32 cellular contexts compared by ENCODE assay signal in the genomic region with DNA sequence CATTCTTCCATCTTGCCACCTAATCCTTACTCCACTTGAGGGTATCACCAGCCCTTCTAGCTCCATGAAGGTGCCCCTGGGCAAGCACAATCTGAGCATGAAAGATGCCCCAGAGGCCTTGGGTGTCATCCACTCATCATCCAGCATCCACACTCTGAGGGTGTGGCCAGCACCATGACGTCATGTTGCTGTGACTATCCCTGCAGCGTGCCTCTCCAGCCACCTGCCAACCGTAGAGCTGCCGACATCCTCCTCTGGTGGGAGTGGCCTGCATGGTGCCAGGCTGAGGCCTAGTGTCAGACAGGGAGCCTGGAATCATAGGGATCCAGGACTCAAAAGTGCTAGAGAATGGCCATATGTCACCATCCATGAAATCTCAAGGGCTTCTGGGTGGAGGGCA. TPM values are rescaled to one million over a fixed set of nuclear protein-coding genes. Genes with fewer than 3 reads are reported as not detected.
"Had no signal": no experiment of that assay in that cellular context is flagged by ENCODE, and none has a peak within 500 bp of the region (broad histone marks: within the 10 kb centered on the region; RNA-seq: fewer than 3 reads in every experiment).

No MANE protein-coding gene starts in this region.

- H3K4me3 Mint-ChIP-seq: activated B cell treated with CpG ODN at 0.5 μM for 24 hours; activated CD4-positive, alpha-beta T cell treated with anti-CD3 and anti-CD28 coated beads, Interleukin-2, amount 10 ng/mL, durations not matched to agents 24 days and 14 days; activated CD8-positive, alpha-beta memory T cell treated with anti-CD3 and anti-CD28 coated beads, Interleukin-2, amount 10 ng/mL, durations not matched to agents 7 days and 5 days; activated naive CD8-positive, alpha-beta T cell treated with anti-CD3 and anti-CD28 coated beads, Interleukin-2, amount 50 U/mL, for 24 hours; activated T-cell treated with anti-CD3 and anti-CD28 coated beads, Interleukin-2, amount 50 U/mL, for 24 hours; activated T-helper 1 cell treated with anti-CD3 and anti-CD28 coated beads, Interleukin-12 subunit alpha, Interleukin-12 subunit beta, Interleukin-2, Interleukin-4 antibody, amounts not matched to agents 30 ng/mL and 10 ng/mL and 1 ng/mL, durations not matched to agents 14 hours and 24 hours and 36 hours; T-helper 17 cell had no signal

- H3K27ac Mint-ChIP-seq: activated B cell treated with CpG ODN at 0.5 μM for 24 hours; activated CD4-positive, alpha-beta T cell treated with anti-CD3 and anti-CD28 coated beads, Interleukin-2, amount 10 ng/mL, durations not matched to agents 24 days and 14 days; activated CD8-positive, alpha-beta memory T cell treated with anti-CD3 and anti-CD28 coated beads, Interleukin-2, amount 10 ng/mL, durations not matched to agents 7 days and 5 days; activated naive CD4-positive, alpha-beta T cell treated with anti-CD3 and anti-CD28 coated beads, Interleukin-2, amount 50 U/mL, for 72 hours; activated naive CD8-positive, alpha-beta T cell treated with anti-CD3 and anti-CD28 coated beads, Interleukin-2, amount 50 U/mL, for 24 hours; activated T-cell treated with anti-CD3 and anti-CD28 coated beads, Interleukin-2, amount 50 U/mL, for 24 hours; activated T-helper 1 cell treated with anti-CD3 and anti-CD28 coated beads, Interleukin-12 subunit alpha, Interleukin-12 subunit beta, Interleukin-2, Interleukin-4 antibody, amounts not matched to agents 30 ng/mL and 10 ng/mL and 1 ng/mL, durations not matched to agents 14 hours and 24 hours and 36 hours; T-helper 17 cell had no signal

- ATAC-seq: activated CD8-positive, alpha-beta memory T cell treated with anti-CD3 and anti-CD28 coated beads, Interleukin-2, amount 10 ng/mL, durations not matched to agents 7 days and 5 days; activated naive CD8-positive, alpha-beta T cell treated with anti-CD3 and anti-CD28 coated beads, Interleukin-2, amount 50 U/mL, for 24 hours; body of pancreas; PC-3; T-helper 17 cell had no signal

- H3K9me3 ChIP-seq: ascending aorta, body of pancreas, MG63 had no signal

- H3K36me3 ChIP-seq: ascending aorta, MG63 had no signal

- FAIRE-seq: bronchial epithelial cell, RCC 7860 had no signal

- H3K9me3 Mint-ChIP-seq: activated B cell treated with CpG ODN at 0.5 μM for 24 hours; activated CD4-positive, alpha-beta T cell treated with anti-CD3 and anti-CD28 coated beads, Interleukin-2, amount 10 ng/mL, durations not matched to agents 24 days and 14 days; activated naive CD4-positive, alpha-beta T cell treated with anti-CD3 and anti-CD28 coated beads, Interleukin-2, amount 50 U/mL, for 72 hours; activated naive CD8-positive, alpha-beta T cell treated with anti-CD3 and anti-CD28 coated beads, Interleukin-2, amount 50 U/mL, for 24 hours; activated T-cell treated with anti-CD3 and anti-CD28 coated beads, Interleukin-2, amount 50 U/mL, for 24 hours; activated T-helper 1 cell treated with anti-CD3 and anti-CD28 coated beads, Interleukin-12 subunit alpha, Interleukin-12 subunit beta, Interleukin-2, Interleukin-4 antibody, amounts not matched to agents 30 ng/mL and 10 ng/mL and 1 ng/mL, durations not matched to agents 14 hours and 24 hours and 36 hours had no signal

- DNase-seq: activated B cell treated with CpG ODN at 0.5 μM for 24 hours; activated CD4-positive, alpha-beta T cell treated with anti-CD3 and anti-CD28 coated beads for 1 hour; activated CD4-positive, alpha-beta T cell treated with anti-CD3 and anti-CD28 coated beads, Interleukin-2, amount 10 ng/mL, durations not matched to agents 24 days and 14 days; activated CD4-positive, alpha-beta T cell treated with anti-CD3 and anti-CD28 coated beads, Interleukin-2, amount 50 U/mL, for 48 hours; activated CD8-positive, alpha-beta memory T cell treated with anti-CD3 and anti-CD28 coated beads, Interleukin-2, amount 10 ng/mL, durations not matched to agents 7 days and 5 days; activated effector memory CD4-positive, alpha-beta T cell treated with anti-CD3 and anti-CD28 coated beads, Interleukin-2, amount 50 U/mL, for 16 hours; activated naive CD4-positive, alpha-beta T cell treated with Interleukin-2 at 50 U/mL for 16 hours; activated naive CD8-positive, alpha-beta T cell treated with anti-CD3 and anti-CD28 coated beads, Interleukin-2, amount 50 U/mL, for 24 hours; activated T-cell treated with anti-CD3 and anti-CD28 coated beads, Interleukin-2, amount 50 U/mL, for 24 hours; amniotic stem cell; body of pancreas; central memory CD4-positive, alpha-beta T cell; MG63; MV-4-11; NCI-H1092 treated with DMSO at 0.1 percent for 48 hours; NCI-H1417 treated with DMSO at 0.1 percent for 48 hours; NCI-H1694; NCI-H2029; NCI-H2227 treated with DMSO at 0.1 percent for 48 hours; NCI-H446 treated with DMSO at 0.1 percent for 48 hours; NCI-H524 treated with DMSO at 0.1 percent for 48 hours; PC-3; SIG-M5; T-helper 17 cell; T-helper 9 cell had no signal

- H3K4me3 ChIP-seq: ascending aorta, body of pancreas, coronary artery, MG63 had no signal

- H3K4me1 ChIP-seq: ascending aorta, body of pancreas had no signal

- H3K27me3 ChIP-seq: ascending aorta, body of pancreas had no signal

- H3K4me1 Mint-ChIP-seq: activated B cell treated with CpG ODN at 0.5 μM for 24 hours; activated CD4-positive, alpha-beta T cell treated with anti-CD3 and anti-CD28 coated beads, Interleukin-2, amount 10 ng/mL, durations not matched to agents 24 days and 14 days; activated CD8-positive, alpha-beta memory T cell treated with anti-CD3 and anti-CD28 coated beads, Interleukin-2, amount 10 ng/mL, durations not matched to agents 7 days and 5 days; activated naive CD8-positive, alpha-beta T cell treated with anti-CD3 and anti-CD28 coated beads, Interleukin-2, amount 50 U/mL, for 24 hours had no signal

- H3K27ac ChIP-seq: ascending aorta, body of pancreas, coronary artery had no signal

- H3K36me3 Mint-ChIP-seq: activated CD8-positive, alpha-beta memory T cell treated with anti-CD3 and anti-CD28 coated beads, Interleukin-2, amount 10 ng/mL, durations not matched to agents 7 days and 5 days; activated naive CD4-positive, alpha-beta T cell treated with anti-CD3 and anti-CD28 coated beads, Interleukin-2, amount 50 U/mL, for 72 hours had no signal

RNA-seq across cellular contexts. Expression of a gene that starts 3.1 kb away (rescaled TPM):
- total RNA-seq: activated B cell treated with CpG ODN at 0.5 μM for 24 hours; activated CD4-positive, alpha-beta T cell treated with anti-CD3 and anti-CD28 coated beads, Interleukin-2, amount 10 ng/mL, durations not matched to agents 24 days and 14 days; activated CD8-positive, alpha-beta memory T cell treated with anti-CD3 and anti-CD28 coated beads, Interleukin-2, amount 10 ng/mL, durations not matched to agents 7 days and 5 days; activated naive CD4-positive, alpha-beta T cell treated with anti-CD3 and anti-CD28 coated beads, Interleukin-2, amount 50 U/mL, for 72 hours; activated T-helper 1 cell treated with anti-CD3 and anti-CD28 coated beads, Interleukin-12 subunit alpha, Interleukin-12 subunit beta, Interleukin-2, Interleukin-4 antibody, amounts not matched to agents 30 ng/mL and 10 ng/mL and 1 ng/mL, durations not matched to agents 14 hours and 24 hours and 36 hours; ascending aorta; body of pancreas; bronchial epithelial cell; chondrocyte; PC-3; T-helper 17 cell had no signal

RNA-seq across cellular contexts. Expression of a gene that starts 18.2 kb away (rescaled TPM):
- total RNA-seq: activated B cell treated with CpG ODN at 0.5 μM for 24 hours; activated CD4-positive, alpha-beta T cell treated with anti-CD3 and anti-CD28 coated beads, Interleukin-2, amount 10 ng/mL, durations not matched to agents 24 days and 14 days; activated CD8-positive, alpha-beta memory T cell treated with anti-CD3 and anti-CD28 coated beads, Interleukin-2, amount 10 ng/mL, durations not matched to agents 7 days and 5 days; activated naive CD4-positive, alpha-beta T cell treated with anti-CD3 and anti-CD28 coated beads, Interleukin-2, amount 50 U/mL, for 72 hours; activated T-helper 1 cell treated with anti-CD3 and anti-CD28 coated beads, Interleukin-12 subunit alpha, Interleukin-12 subunit beta, Interleukin-2, Interleukin-4 antibody, amounts not matched to agents 30 ng/mL and 10 ng/mL and 1 ng/mL, durations not matched to agents 14 hours and 24 hours and 36 hours; ascending aorta; body of pancreas; bronchial epithelial cell; chondrocyte; T-helper 17 cell had no signal

RNA-seq across cellular contexts. Expression of a gene that starts 21.6 kb away (rescaled TPM):
- total RNA-seq: activated T-helper 1 cell treated with anti-CD3 and anti-CD28 coated beads, Interleukin-12 subunit alpha, Interleukin-12 subunit beta, Interleukin-2, Interleukin-4 antibody, amounts not matched to agents 30 ng/mL and 10 ng/mL and 1 ng/mL, durations not matched to agents 14 hours and 24 hours and 36 hours; ascending aorta; body of pancreas; chondrocyte; PC-3; T-helper 17 cell had no signal

RNA-seq across cellular contexts. Expression of a gene that starts 28.0 kb away (rescaled TPM):
- total RNA-seq: ascending aorta, bronchial epithelial cell, chondrocyte, PC-3, T-helper 17 cell had no signal

RNA-seq across cellular contexts. Expression of a gene that starts 59.6 kb away (rescaled TPM):
- total RNA-seq: activated CD4-positive, alpha-beta T cell treated with anti-CD3 and anti-CD28 coated beads, Interleukin-2, amount 10 ng/mL, durations not matched to agents 24 days and 14 days; activated CD8-positive, alpha-beta memory T cell treated with anti-CD3 and anti-CD28 coated beads, Interleukin-2, amount 10 ng/mL, durations not matched to agents 7 days and 5 days; activated naive CD4-positive, alpha-beta T cell treated with anti-CD3 and anti-CD28 coated beads, Interleukin-2, amount 50 U/mL, for 72 hours; activated T-helper 1 cell treated with anti-CD3 and anti-CD28 coated beads, Interleukin-12 subunit alpha, Interleukin-12 subunit beta, Interleukin-2, Interleukin-4 antibody, amounts not matched to agents 30 ng/mL and 10 ng/mL and 1 ng/mL, durations not matched to agents 14 hours and 24 hours and 36 hours; ascending aorta; body of pancreas; bronchial epithelial cell; chondrocyte; PC-3; T-helper 17 cell had no signal
